8 cellular contexts compared by ENCODE assay signal in genomic region chr17:2171725-2172446, GRCh38.
DNase-seq lines count a peak whose midpoint lies in the region; ATAC-seq and TF ChIP-seq lines count a peak whose summit lies in the region.

No MANE protein-coding gene starts in this region.

- H3K4me1 Mint-ChIP-seq in stimulated activated naive CD8-positive, alpha-beta T cell treated with anti-CD3 and anti-CD28 coated beads, Interleukin-15, amount 100 ng/mL, for 72 hours = peaks cover 8% of the 10 kb centered on the region

- no peaks in the 10 kb centered on the region for H3K4me1 ChIP-seq in PC-9 (replicated peaks; ENCODE audit: insufficient read depth)

- no peaks in the 10 kb centered on the region; the same call in 1 of the 2 replicates for H4K20me1 ChIP-seq in PC-9 (ENCODE audit: insufficient read depth)

- intact Hi-C loops in PC-9 (cut with micrococcal nuclease; ENCODE audit: unreplicated experiment) = no loop called here

- no peak for ATAC-seq in stimulated activated naive CD8-positive, alpha-beta T cell treated with anti-CD3 and anti-CD28 coated beads, Interleukin-15, amount 100 ng/mL, for 72 hours

- H3F3A ChIP-seq in PC-9 (ENCODE audit: insufficient read depth, low read depth) = peaks cover 2% of the 10 kb centered on the region; the same call in 1 of the 2 replicates

- H3K9me3 ChIP-seq in PC-9 (ENCODE audit: insufficient read depth, low read depth) = no peaks in the 10 kb centered on the region

- H3K36me3 ChIP-seq in PC-9 (ENCODE audit: low read depth) = no peaks in the 10 kb centered on the region

- BruUV-seq in PC-9 (replicated peaks; lab: Mats Ljungman, UMichigan) = TSS peak; percentile 12

- no peaks in the 10 kb centered on the region for H3K27me3 ChIP-seq in PC-9 (ENCODE audit: insufficient read depth, low read depth)

- H3K9me3 Mint-ChIP-seq in stimulated activated naive CD8-positive, alpha-beta T cell treated with anti-CD3 and anti-CD28 coated beads, Interleukin-15, amount 100 ng/mL, for 72 hours = no peaks in the 10 kb centered on the region

- H3K4me2 ChIP-seq in PC-9 = no peak overlapping the region

- no peak overlapping the region for H2AFZ ChIP-seq in PC-9

- POLR2A ChIA-PET in PC-9 (lab: Charles Lee; ENCODE audit: unreplicated experiment) = no interaction called here

- H3K4me3 Mint-ChIP-seq in stimulated activated naive CD8-positive, alpha-beta T cell treated with anti-CD3 and anti-CD28 coated beads, Interleukin-15, amount 100 ng/mL, for 72 hours = no peak overlapping the region

- no peaks in the 10 kb centered on the region for H3K9me2 ChIP-seq in PC-9 (ENCODE audit: insufficient read depth)

- H3K79me2 ChIP-seq in PC-9 (ENCODE audit: low read depth) = no peaks in the 10 kb centered on the region

- H3K27ac ChIP-seq in PC-9 = no peak overlapping the region

- H3K4me3 ChIP-seq in PC-9 = no peak overlapping the region

- H3K27ac Mint-ChIP-seq in stimulated activated naive CD8-positive, alpha-beta T cell treated with anti-CD3 and anti-CD28 coated beads, Interleukin-15, amount 100 ng/mL, for 72 hours = no peak overlapping the region

- H3K27me3 Mint-ChIP-seq in stimulated activated naive CD8-positive, alpha-beta T cell treated with anti-CD3 and anti-CD28 coated beads, Interleukin-15, amount 100 ng/mL, for 72 hours = no peaks in the 10 kb centered on the region

- peak; percentile 96 for DNase-seq in AG09319 (ENCODE audit: extremely low read depth, low read depth)
- no peak for DNase-seq in PC-9
- DNase-seq in fibroblast of peridontal ligament (ENCODE audit: extremely low read depth) = peak; percentile 97
- DNase-seq in occipital lobe (lab: John Stamatoyannopoulos, UW) = peak; percentile 31
- no peak for DNase-seq in RKO (ENCODE audit: low spot score)
- no peak for DNase-seq in stimulated activated naive CD8-positive, alpha-beta T cell treated with anti-CD3 and anti-CD28 coated beads, Interleukin-15, amount 100 ng/mL, for 72 hours
- DNase-seq in activated naive CD4-positive, alpha-beta T cell treated with anti-CD3 and anti-CD28 coated beads, Interleukin-2, amount 50 U/mL, for 16 hours = no peak
- no peak for DNase-seq in NCI-H526 (lab: John Stamatoyannopoulos, UW)

- CTCF ChIA-PET in PC-9 (lab: Charles Lee) = interaction anchor here (0.5 to 0.7 kb wide), 2 partner anchors 45 to 724 kb away, joined by 5 read pairs; no protein-coding TSS in a partner anchor

- no peak for TF ChIP-seq CTCF in AG09319 (IDR thresholded peaks at IDR 0.05; ENCODE audit: low read depth, low read length)
- no peak for TF ChIP-seq CTCF in PC-9 (conservative IDR thresholded peaks at IDR 0.05)

Comparison
In these comparisons a context has a peak if more than half of its experiments do, and no peak if none do; other contexts are left out.
1. DNase-seq: peak in AG09319 (single experiment), fibroblast of peridontal ligament (single experiment) and occipital lobe (single experiment); none in PC-9 (0 of 2), RKO (single experiment), stimulated activated naive CD8-positive, alpha-beta T cell treated with anti-CD3 and anti-CD28 coated beads, Interleukin-15, amount 100 ng/mL, for 72 hours (0 of 2), activated naive CD4-positive, alpha-beta T cell treated with anti-CD3 and anti-CD28 coated beads, Interleukin-2, amount 50 U/mL, for 16 hours (single experiment) and NCI-H526 (0 of 2).